8 cellular contexts compared by ENCODE assay signal in the genomic region with DNA sequence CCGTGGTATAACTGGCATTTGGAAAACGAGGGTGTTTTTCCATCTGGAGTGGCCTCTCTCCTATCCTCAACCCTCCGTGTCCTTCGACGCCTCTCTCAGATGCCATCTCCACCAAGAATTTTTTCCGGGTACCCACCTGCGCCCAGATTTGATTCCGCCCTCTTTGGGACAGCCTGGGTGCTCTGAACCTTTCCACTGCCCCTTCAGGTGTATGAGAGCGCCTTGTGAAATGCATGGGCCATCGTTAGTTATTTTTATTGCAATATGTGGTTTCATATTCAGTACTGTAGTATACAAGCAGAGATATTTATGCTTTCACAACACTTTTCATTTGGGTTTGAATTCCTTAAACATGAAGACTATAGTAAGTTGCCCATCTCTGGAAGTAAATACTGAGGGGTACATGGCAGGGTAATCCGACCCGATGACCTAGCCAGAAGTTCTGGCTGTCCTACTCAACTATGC.
DNase-seq lines count a peak whose midpoint lies in the region; ATAC-seq and TF ChIP-seq lines count a peak whose summit lies in the region.

No MANE protein-coding gene starts in this region.

- no peak overlapping the region for H3K27ac Mint-ChIP-seq in dendritic cell treated with granulocyte-macrophage colony-stimulating factor and Interleukin-4, amounts not matched to agents 40 ng/mL and 50 ng/mL, for 4 days
- H3K27ac Mint-ChIP-seq in naive thymus-derived CD8-positive, alpha-beta T cell = peak overlapping the region in 9 of 10 donors; percentile 10 to 91 (median 86)

- no peaks in the 10 kb centered on the region for H3K36me3 Mint-ChIP-seq in dendritic cell treated with granulocyte-macrophage colony-stimulating factor and Interleukin-4, amounts not matched to agents 40 ng/mL and 50 ng/mL, for 4 days (ENCODE audit: low read depth)
- peaks cover 0 to 6% (median 4%) of the 10 kb centered on the region in 3 donors for H3K36me3 Mint-ChIP-seq in naive thymus-derived CD8-positive, alpha-beta T cell

- no peaks in the 10 kb centered on the region for H3K9me3 ChIP-seq in AG04450 (ENCODE audit: control insufficient read depth, insufficient read depth, low read length)
- H3K9me3 ChIP-seq in HUES64 (ENCODE audit: insufficient read depth, low read depth, low read length) = no peaks in the 10 kb centered on the region

- peaks cover 65% of the 10 kb centered on the region for H3K27me3 Mint-ChIP-seq in dendritic cell treated with granulocyte-macrophage colony-stimulating factor and Interleukin-4, amounts not matched to agents 40 ng/mL and 50 ng/mL, for 4 days
- peaks cover 0 to 38% (median 6%) of the 10 kb centered on the region in 5 donors for H3K27me3 Mint-ChIP-seq in naive thymus-derived CD8-positive, alpha-beta T cell

- TF ChIP-seq CTCF in AG04450 (IDR thresholded peaks at IDR 0.05; ENCODE audit: low read depth, low read length) (no peak), GM13977 (IDR thresholded peaks at IDR 0.05; ENCODE audit: extremely low read depth, insufficient read depth, missing control alignments) (no peak)

- no peaks in the 10 kb centered on the region for H3K36me3 ChIP-seq in HUES64 (ENCODE audit: insufficient read depth, low read length)

- intact Hi-C loops in dendritic cell treated with granulocyte-macrophage colony-stimulating factor and Interleukin-4, amounts not matched to agents 40 ng/mL and 50 ng/mL, for 4 days (cut with micrococcal nuclease) = no loop called here

- peak overlapping the region; percentile 61 for H3K4me3 Mint-ChIP-seq in dendritic cell treated with granulocyte-macrophage colony-stimulating factor and Interleukin-4, amounts not matched to agents 40 ng/mL and 50 ng/mL, for 4 days
- peak overlapping the region; percentile 79 to 95 (median 88) for H3K4me3 Mint-ChIP-seq in naive thymus-derived CD8-positive, alpha-beta T cell

- in situ Hi-C loops in GM13977 (cut with MboI; ENCODE audit: low pct_unique_long_range_greater_than_20kb, low sequenced_read_pairs, unreplicated experiment) = no loop called here

- H3K27ac ChIP-seq in AG04450 (ENCODE audit: low read depth, low read length) = peak overlapping the region; percentile 75
- no peak overlapping the region for H3K27ac ChIP-seq in HUES64 (ENCODE audit: low read depth, low read length)

- peak overlapping the region; percentile 75 for H3K4me3 ChIP-seq in AG04450 (ENCODE audit: low read depth, low read length)
- H3K4me3 ChIP-seq in HUES64 (ENCODE audit: low read length) = peak overlapping the region; percentile 79

- DNase-seq in AG04450 (ENCODE audit: low read depth, low spot score) = no peak
- DNase-seq in naive thymus-derived CD8-positive, alpha-beta T cell = peak in 2 of 10 donors; percentile 8 to 31
- DNase-seq in GM13977 (ENCODE audit: low spot score) = no peak
- no peak for DNase-seq in NOMO-1 treated with DMSO at 0.1 percent for 48 hours (lab: John Stamatoyannopoulos, UW; ENCODE audit: unreplicated experiment)
- DNase-seq in AML-193 (lab: John Stamatoyannopoulos, UW) = no peak

- H3K27me3 ChIP-seq in AG04450 (ENCODE audit: control insufficient read depth, insufficient read depth, low read length) (no peaks in the 10 kb centered on the region), HUES64 (ENCODE audit: insufficient read depth, low read length) (peaks cover 42% of the 10 kb centered on the region)

- H3K4me1 Mint-ChIP-seq in dendritic cell treated with granulocyte-macrophage colony-stimulating factor and Interleukin-4, amounts not matched to agents 40 ng/mL and 50 ng/mL, for 4 days (ENCODE audit: low read depth) = peaks cover 11% of the 10 kb centered on the region
- H3K4me1 Mint-ChIP-seq in naive thymus-derived CD8-positive, alpha-beta T cell = peaks cover 13 to 44% (median 34%) of the 10 kb centered on the region in 4 donors

- no peaks in the 10 kb centered on the region for H3K9me3 Mint-ChIP-seq in dendritic cell treated with granulocyte-macrophage colony-stimulating factor and Interleukin-4, amounts not matched to agents 40 ng/mL and 50 ng/mL, for 4 days
- no peaks in the 10 kb centered on the region for H3K9me3 Mint-ChIP-seq in naive thymus-derived CD8-positive, alpha-beta T cell

- peaks cover 29% of the 10 kb centered on the region for H3K4me1 ChIP-seq in HUES64 (ENCODE audit: insufficient read depth, low read length)

- 65% methylated on average over 11 of the region's 12 CpGs for WGBS in HUES64

- POLR2A ChIA-PET in AG04450 (lab: Yijun Ruan, JAX) = interaction anchor here (2.0 kb wide), 1 partner anchor 16 kb away, joined by 8 read pairs; no protein-coding TSS in a partner anchor
- POLR2A ChIA-PET in naive thymus-derived CD8-positive, alpha-beta T cell (lab: Charles Lee) = no interaction called here

- H3K9ac ChIP-seq in HUES64 (ENCODE audit: low read depth, low read length) = peak overlapping the region; percentile 64

- CTCF ChIA-PET in AG04450 (lab: Charles Lee) = no interaction called here

- no peak for ATAC-seq in naive thymus-derived CD8-positive, alpha-beta T cell
- ATAC-seq in GM21447 (IDR thresholded peaks at IDR 0.05; ENCODE audit: unreplicated experiment) = no peak
